1 cellular context compared by ENCODE assay signal in genomic region chr3:48185129-48185528, GRCh38.
A peak's percentile ranks its signal among the peaks of the same experiment; 100 is the strongest.
TF ChIP-seq lines count a peak whose summit lies in the region.

No MANE protein-coding gene starts in this region.

TF ChIP-seq in K562, 482 proteins besides CTCF, POLR2A, EP300 and RAD21:
- TF ChIP-seq NFATC3 (IDR thresholded peaks at IDR 0.05), result peak; percentile 72; the same call in 1 of the 2 replicates
- TF ChIP-seq, protein P1, sequence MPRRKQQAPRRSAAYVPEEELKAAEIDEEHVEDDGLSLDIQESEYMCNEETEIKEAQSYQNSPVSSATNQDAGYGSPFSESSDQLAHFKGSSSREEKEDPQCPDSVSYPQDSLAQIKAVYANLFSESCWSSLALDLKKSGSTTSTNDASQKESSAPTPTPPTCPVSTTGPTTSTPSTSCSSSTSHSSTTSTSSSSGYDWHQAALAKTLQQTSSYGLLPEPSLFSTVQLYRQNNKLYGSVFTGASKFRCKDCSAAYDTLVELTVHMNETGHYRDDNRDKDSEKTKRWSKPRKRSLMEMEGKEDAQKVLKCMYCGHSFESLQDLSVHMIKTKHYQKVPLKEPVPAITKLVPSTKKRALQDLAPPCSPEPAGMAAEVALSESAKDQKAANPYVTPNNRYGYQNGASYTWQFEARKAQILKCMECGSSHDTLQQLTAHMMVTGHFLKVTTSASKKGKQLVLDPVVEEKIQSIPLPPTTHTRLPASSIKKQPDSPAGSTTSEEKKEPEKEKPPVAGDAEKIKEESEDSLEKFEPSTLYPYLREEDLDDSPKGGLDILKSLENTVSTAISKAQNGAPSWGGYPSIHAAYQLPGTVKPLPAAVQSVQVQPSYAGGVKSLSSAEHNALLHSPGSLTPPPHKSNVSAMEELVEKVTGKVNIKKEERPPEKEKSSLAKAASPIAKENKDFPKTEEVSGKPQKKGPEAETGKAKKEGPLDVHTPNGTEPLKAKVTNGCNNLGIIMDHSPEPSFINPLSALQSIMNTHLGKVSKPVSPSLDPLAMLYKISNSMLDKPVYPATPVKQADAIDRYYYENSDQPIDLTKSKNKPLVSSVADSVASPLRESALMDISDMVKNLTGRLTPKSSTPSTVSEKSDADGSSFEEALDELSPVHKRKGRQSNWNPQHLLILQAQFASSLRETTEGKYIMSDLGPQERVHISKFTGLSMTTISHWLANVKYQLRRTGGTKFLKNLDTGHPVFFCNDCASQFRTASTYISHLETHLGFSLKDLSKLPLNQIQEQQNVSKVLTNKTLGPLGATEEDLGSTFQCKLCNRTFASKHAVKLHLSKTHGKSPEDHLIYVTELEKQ (CRISPR knock-in tag; IDR thresholded peaks at IDR 0.05), result no peak
